23 cellular contexts compared by ENCODE assay signal in genomic region chr2:134208825-134209224, GRCh38. TPM values are rescaled to one million over a fixed set of nuclear protein-coding genes. Genes with fewer than 3 reads are reported as not detected.
DNase-seq lines count a peak whose midpoint lies in the region; ATAC-seq, FAIRE-seq and TF ChIP-seq lines count a peak whose summit lies in the region.
"Had no signal": no experiment of that assay in that cellular context is flagged by ENCODE, and none has a peak within 500 bp of the region (broad histone marks: within the 10 kb centered on the region; RNA-seq: fewer than 3 reads in every experiment).

No MANE protein-coding gene starts in this region.

- H3K4me3 ChIP-seq in GM12878 (no peak overlapping the region), mucosa of descending colon (no peak overlapping the region)
- H3K4me3 ChIP-seq: gastrocnemius medialis, prostate gland had no signal

- POLR2A ChIA-PET in GM12878 (lab: Charles Lee): interaction anchor here (0.6 to 1.0 kb wide), 2 partner anchors 81 to 89 kb away, joined by 3 to 4 read pairs; no protein-coding TSS in a partner anchor

- no peak for TF ChIP-seq RAD21 in GM12878 (IDR thresholded peaks at IDR 0.05; ENCODE audit: insufficient read depth, low read depth, low read length)

- TF ChIP-seq EP300 in GM12878 (IDR thresholded peaks at IDR 0.05; ENCODE audit: borderline replicate concordance in 1 of 2, control insufficient read depth in 1 of 2, low read depth in 2 of 2, low read length in 2 of 2): no peak

- no peak overlapping the region for H3K27ac ChIP-seq in GM12878 (ENCODE audit: control insufficient read depth, insufficient read depth)
- H3K27ac ChIP-seq: 22Rv1, gastrocnemius medialis, prostate gland had no signal

- peak; percentile 49 for DNase-seq in SIG-M5 treated with dmso at 0.1 percent for 504 hours (lab: John Stamatoyannopoulos, UW; ENCODE audit: unreplicated experiment)
- DNase-seq in SIG-M5 (lab: John Stamatoyannopoulos, UW): no peak
- DNase-seq in MV-4-11 (lab: John Stamatoyannopoulos, UW): peak; percentile 59
- DNase-seq in GM12878 (ENCODE audit: low read depth, low spot score): no peak
- no peak for DNase-seq in sciatic nerve (ENCODE audit: low spot score)
- DNase-seq in activated T-helper 1 cell treated with anti-CD3 and anti-CD28 coated beads, Interleukin-12 subunit alpha, Interleukin-12 subunit beta, Interleukin-2, Interleukin-4 antibody, amounts not matched to agents 30 ng/mL and 10 ng/mL and 1 ng/mL, durations not matched to agents 14 hours and 24 hours and 36 hours (ENCODE audit: low spot score): no peak
- DNase-seq in activated naive CD4-positive, alpha-beta T cell treated with anti-CD3 and anti-CD28 coated beads, Interleukin-2, amount 50 U/mL, for 72 hours (ENCODE audit: low spot score in 2 of 2): no peak
- no peak for DNase-seq in mucosa of descending colon
- DNase-seq: activated CD4-positive, alpha-beta T cell treated with anti-CD3 and anti-CD28 coated beads for 1 hour; activated T-cell treated with anti-CD3 and anti-CD28 coated beads, Interleukin-2, amount 50 U/mL, for 72 hours; kidney glomerular epithelial cell; NCI-H187 treated with DMSO at 0.1 percent for 48 hours; NCI-H226; SK-N-SH; stimulated activated CD4-positive, alpha-beta T cell treated with anti-CD3 and anti-CD28 coated beads, Interleukin-4, amount 100 ng/mL, for 4 hours; T-helper 9 cell had no signal

- TF ChIP-seq CTCF in GM12878 (IDR thresholded peaks at IDR 0.05 in 2 of 3, conservative IDR thresholded peaks at IDR 0.05 in 1 of 3; ENCODE audit: control insufficient read depth in 2 of 3, extremely low read depth in 1 of 3, insufficient read depth in 1 of 3, low read depth in 3 of 3, low read length in 3 of 3): no peak
- TF ChIP-seq CTCF in mucosa of descending colon (IDR thresholded peaks at IDR 0.05): no peak

- WGBS in GM12878 (ENCODE audit: insufficient coverage, insufficient replicate concordance, low lambda C conversion rate, missing lambda C conversion rate): 53% methylated on average over 2 of the region's 2 CpGs

- no peaks in the 10 kb centered on the region for H3K9me3 ChIP-seq in GM12878 (replicated peaks; ENCODE audit: control insufficient read depth, insufficient read depth, low read length)
- no peaks in the 10 kb centered on the region for H3K9me3 ChIP-seq in mucosa of descending colon
- H3K9me3 ChIP-seq: gastrocnemius medialis, prostate gland, SK-N-SH had no signal

- in situ Hi-C loops in GM12878 (cut with MboI): loop anchor here (5.0 to 10.0 kb wide), 2 partner anchors 92 to 314 kb away; no protein-coding TSS in a partner anchor

- no peak overlapping the region for H2AFZ ChIP-seq in GM12878 (ENCODE audit: control insufficient read depth, low read depth, low read length)

- H3K4me1 Mint-ChIP-seq in activated T-helper 1 cell treated with anti-CD3 and anti-CD28 coated beads, Interleukin-12 subunit alpha, Interleukin-12 subunit beta, Interleukin-2, Interleukin-4 antibody, amounts not matched to agents 30 ng/mL and 10 ng/mL and 1 ng/mL, durations not matched to agents 14 hours and 24 hours and 36 hours (ENCODE audit: low read depth): no peaks in the 10 kb centered on the region
- H3K4me1 Mint-ChIP-seq: neural crest cell had no signal

- TF ChIP-seq POLR2A in GM12878 (IDR thresholded peaks at IDR 0.05; ENCODE audit: low read depth, low read length): no peak

- ATAC-seq in GM12878 (no peak), sciatic nerve (peak; percentile 53), mucosa of descending colon (no peak)
- no peak for ATAC-seq in activated naive CD4-positive, alpha-beta T cell treated with anti-CD3 and anti-CD28 coated beads, Interleukin-2, amount 50 U/mL, for 72 hours
- ATAC-seq: activated T-cell treated with anti-CD3 and anti-CD28 coated beads, Interleukin-2, amount 50 U/mL, for 72 hours; gastrocnemius medialis had no signal

- peaks cover 35% of the 10 kb centered on the region for H3K4me1 ChIP-seq in GM12878 (ENCODE audit: control insufficient read depth, insufficient read depth, low read length)
- H3K4me1 ChIP-seq in mucosa of descending colon (ENCODE audit: low read depth): peaks cover 6% of the 10 kb centered on the region
- H3K4me1 ChIP-seq: prostate gland had no signal

- RAD21 ChIA-PET in GM12878 (lab: Charles Lee; ENCODE audit: unreplicated experiment): interaction anchor here (1.1 to 4.7 kb wide), 8 partner anchors 8 to 203 kb away, joined by 4 to 86 read pairs (median 10); no protein-coding TSS in a partner anchor

- no TSS peak for BruUV-seq in GM12878 (replicated peaks; lab: Mats Ljungman, UMichigan)

- H3K36me3 Mint-ChIP-seq in activated T-helper 1 cell treated with anti-CD3 and anti-CD28 coated beads, Interleukin-12 subunit alpha, Interleukin-12 subunit beta, Interleukin-2, Interleukin-4 antibody, amounts not matched to agents 30 ng/mL and 10 ng/mL and 1 ng/mL, durations not matched to agents 14 hours and 24 hours and 36 hours (ENCODE audit: low read depth): no peaks in the 10 kb centered on the region
- no peaks in the 10 kb centered on the region for H3K36me3 Mint-ChIP-seq in activated naive CD4-positive, alpha-beta T cell treated with anti-CD3 and anti-CD28 coated beads, Interleukin-2, amount 50 U/mL, for 72 hours
- H3K36me3 Mint-ChIP-seq: activated naive CD8-positive, alpha-beta T cell had no signal

- H3K27ac Mint-ChIP-seq in activated T-helper 1 cell treated with anti-CD3 and anti-CD28 coated beads, Interleukin-12 subunit alpha, Interleukin-12 subunit beta, Interleukin-2, Interleukin-4 antibody, amounts not matched to agents 30 ng/mL and 10 ng/mL and 1 ng/mL, durations not matched to agents 14 hours and 24 hours and 36 hours: no peak overlapping the region
- H3K27ac Mint-ChIP-seq in activated naive CD4-positive, alpha-beta T cell treated with anti-CD3 and anti-CD28 coated beads, Interleukin-2, amount 50 U/mL, for 72 hours: no peak overlapping the region
- H3K27ac Mint-ChIP-seq: activated naive CD8-positive, alpha-beta T cell; activated T-cell treated with anti-CD3 and anti-CD28 coated beads, Interleukin-2, amount 50 U/mL, for 72 hours had no signal

- H3K27me3 Mint-ChIP-seq in activated T-helper 1 cell treated with anti-CD3 and anti-CD28 coated beads, Interleukin-12 subunit alpha, Interleukin-12 subunit beta, Interleukin-2, Interleukin-4 antibody, amounts not matched to agents 30 ng/mL and 10 ng/mL and 1 ng/mL, durations not matched to agents 14 hours and 24 hours and 36 hours (ENCODE audit: insufficient read depth): peaks cover 3% of the 10 kb centered on the region
- H3K27me3 Mint-ChIP-seq: activated naive CD8-positive, alpha-beta T cell had no signal

- CTCF ChIA-PET in GM12878 (lab: Yijun Ruan, JAX): interaction anchor here (1.4 to 7.7 kb wide), 13 partner anchors 8 to 323 kb away, joined by 3 to 164 read pairs (median 19); no protein-coding TSS in a partner anchor

- H3K4me3 Mint-ChIP-seq in activated T-helper 1 cell treated with anti-CD3 and anti-CD28 coated beads, Interleukin-12 subunit alpha, Interleukin-12 subunit beta, Interleukin-2, Interleukin-4 antibody, amounts not matched to agents 30 ng/mL and 10 ng/mL and 1 ng/mL, durations not matched to agents 14 hours and 24 hours and 36 hours: no peak overlapping the region
- H3K4me3 Mint-ChIP-seq: activated naive CD8-positive, alpha-beta T cell; activated T-cell treated with anti-CD3 and anti-CD28 coated beads, Interleukin-2, amount 50 U/mL, for 72 hours; neural crest cell had no signal

- no peaks in the 10 kb centered on the region for H4K20me1 ChIP-seq in GM12878 (ENCODE audit: control insufficient read depth, insufficient read depth)

- no peaks in the 10 kb centered on the region for H3K9me3 Mint-ChIP-seq in activated T-helper 1 cell treated with anti-CD3 and anti-CD28 coated beads, Interleukin-12 subunit alpha, Interleukin-12 subunit beta, Interleukin-2, Interleukin-4 antibody, amounts not matched to agents 30 ng/mL and 10 ng/mL and 1 ng/mL, durations not matched to agents 14 hours and 24 hours and 36 hours
- H3K9me3 Mint-ChIP-seq in activated naive CD4-positive, alpha-beta T cell treated with anti-CD3 and anti-CD28 coated beads, Interleukin-2, amount 50 U/mL, for 72 hours: no peaks in the 10 kb centered on the region
- H3K9me3 Mint-ChIP-seq: activated T-cell treated with anti-CD3 and anti-CD28 coated beads, Interleukin-2, amount 50 U/mL, for 72 hours; neural crest cell had no signal

- peak overlapping the region; percentile 30; the same call in 1 of the 2 replicates for H3K4me2 ChIP-seq in GM12878 (ENCODE audit: control insufficient read depth, insufficient read depth)
- H3K4me2 ChIP-seq: SK-N-SH had no signal

- FAIRE-seq in GM12878 (lab: Jason Lieb, UNC): no peak
- FAIRE-seq: astrocyte, RCC 7860 had no signal

- H3K79me2 ChIP-seq in GM12878 (ENCODE audit: control insufficient read depth, insufficient read depth, low read length): peaks cover 57% of the 10 kb centered on the region

- no peak overlapping the region for H3K9ac ChIP-seq in GM12878 (ENCODE audit: control insufficient read depth, insufficient read depth, low read length)
- H3K9ac ChIP-seq: SK-N-SH had no signal

- intact Hi-C loops in GM12878 (cut with micrococcal nuclease; ENCODE audit: unreplicated experiment): loop anchor here (5.0 kb wide), 2 partner anchors 92 to 322 kb away; no protein-coding TSS in a partner anchor
- intact Hi-C loops in sciatic nerve (cut with DNase I): no loop called here
- intact Hi-C loops in activated T-helper 1 cell treated with anti-CD3 and anti-CD28 coated beads, Interleukin-12 subunit alpha, Interleukin-12 subunit beta, Interleukin-2, Interleukin-4 antibody, amounts not matched to agents 30 ng/mL and 10 ng/mL and 1 ng/mL, durations not matched to agents 14 hours and 24 hours and 36 hours (cut with micrococcal nuclease): loop anchor here (5.0 kb wide), 1 partner anchor 92 kb away; no protein-coding TSS in a partner anchor
- intact Hi-C loops in mucosa of descending colon (cut with DNase I, micrococcal nuclease): loop anchor here in 1 of 2 donors (5.0 kb wide), 1 partner anchor 92 kb away; no protein-coding TSS in a partner anchor

- H3K36me3 ChIP-seq in GM12878 (ENCODE audit: control insufficient read depth in 2 of 2, insufficient read depth in 2 of 2, low read length in 1 of 2): peaks cover 0 to 2% of the 10 kb centered on the region in 2 experiments; a peak in 1 of 4 replicates
- no peaks in the 10 kb centered on the region for H3K36me3 ChIP-seq in mucosa of descending colon (ENCODE audit: low read depth)
- H3K36me3 ChIP-seq: gastrocnemius medialis, prostate gland had no signal

- H3K27me3 ChIP-seq in GM12878 (replicated peaks in 1 of 2; ENCODE audit: control insufficient read depth in 2 of 2, insufficient read depth in 2 of 2, low read length in 1 of 2): no peaks in the 10 kb centered on the region
- H3K27me3 ChIP-seq: gastrocnemius medialis had no signal

- SMC1A ChIA-PET in GM12878 (lab: Charles Lee; ENCODE audit: uncharacterized antibody, unreplicated experiment): interaction anchor here (1.5 to 5.3 kb wide), 11 partner anchors 7 to 202 kb away, joined by 3 to 84 read pairs (median 14); no protein-coding TSS in a partner anchor

RNA-seq across cellular contexts. Expression of gene MGAT5, which starts 45.0 kb away (rescaled TPM):
- 135 and 137 TPM in 2 replicates for total RNA-seq in GM12878 (2013; cell fraction: nucleolus; rRNA removed)
- 54.3 and 54.6 TPM in 2 replicates for total RNA-seq in GM12878 (2014; rRNA removed)
- 53.7 and 54.0 TPM in 2 replicates for total RNA-seq in GM12878 (2014; rRNA removed; fragmentation: Illumina TruSeq; extraction: Trizol)
- 104 and 109 TPM in 2 replicates for total RNA-seq in GM12878 (2021)
- polyA plus RNA-seq in GM12878 (2011; ENCODE audit: low read depth): 32.2 TPM
- 30.1 and 31.5 TPM in 2 replicates for polyA plus RNA-seq in GM12878 (2011; rRNA removed)
- 34.4 and 35.9 TPM in 2 replicates for polyA plus RNA-seq in GM12878 (2011; cell fraction: cytosol; rRNA removed)
- 27.6 and 27.9 TPM in 2 replicates for polyA plus RNA-seq in GM12878 (2011; cell fraction: nucleus; rRNA removed)
- 33.0 and 39.4 TPM in 2 replicates for polyA plus RNA-seq in GM12878 (2012)
- 55.3 and 58.4 TPM in 2 replicates for polyA plus RNA-seq in GM12878 (2014; fragmentation: Illumina TruSeq; extraction: Trizol)
- polyA plus RNA-seq in GM12878 (2014; fragmentation: Nextera tagmentation; extraction: Ambion mirVana): 1 to 10 TPM; 9.1 to 9.8 TPM
- polyA plus RNA-seq in GM12878 (2014; rRNA removed): 40.2 and 40.9 TPM in 2 replicates
- 1 to 10 TPM; 4.9 to 6.3 TPM for polyA plus RNA-seq in GM12878 (2016; fragmentation: Nextera tagmentation; extraction: Ambion mirVana)
- 126 and 130 TPM in 2 replicates for polyA minus RNA-seq in GM12878 (2011; rRNA and poly(A)+ RNA removed)
- 31.1 and 35.7 TPM in 2 replicates for polyA minus RNA-seq in GM12878 (2011; cell fraction: cytosol; rRNA and poly(A)+ RNA removed)
- 117 and 129 TPM in 2 replicates for polyA minus RNA-seq in GM12878 (2011; cell fraction: nucleus; rRNA and poly(A)+ RNA removed)
- total RNA-seq in sciatic nerve: 49.6 TPM
- 25.8 and 26.2 TPM in 2 replicates for total RNA-seq in activated T-helper 1 cell treated with anti-CD3 and anti-CD28 coated beads, Interleukin-12 subunit alpha, Interleukin-12 subunit beta, Interleukin-2, Interleukin-4 antibody, amounts not matched to agents 30 ng/mL and 10 ng/mL and 1 ng/mL, durations not matched to agents 14 hours and 24 hours and 36 hours
- 10 to 100 TPM; 11.8 to 13.2 TPM for total RNA-seq in activated naive CD4-positive, alpha-beta T cell treated with anti-CD3 and anti-CD28 coated beads, Interleukin-2, amount 50 U/mL, for 72 hours
- 10 to 100 TPM; 56.5 to 75.5 (median 69.7) TPM for total RNA-seq in mucosa of descending colon

Comparison
In these comparisons a context has a peak if more than half of its experiments do, and no peak if none do; other contexts are left out.
1. DNase-seq: peak in SIG-M5 treated with dmso at 0.1 percent for 504 hours (single experiment) and MV-4-11 (single experiment); none in SIG-M5 (single experiment), GM12878 (single experiment), sciatic nerve (single experiment), activated T-helper 1 cell treated with anti-CD3 and anti-CD28 coated beads, Interleukin-12 subunit alpha, Interleukin-12 subunit beta, Interleukin-2, Interleukin-4 antibody, amounts not matched to agents 30 ng/mL and 10 ng/mL and 1 ng/mL, durations not matched to agents 14 hours and 24 hours and 36 hours (single experiment), activated naive CD4-positive, alpha-beta T cell treated with anti-CD3 and anti-CD28 coated beads, Interleukin-2, amount 50 U/mL, for 72 hours (0 of 2) and mucosa of descending colon (0 of 3).